In genomic region chr5:124287813-124288212, GRCh38 we compare ENCODE assay signal across 29 cellular contexts.
"Had no signal": no experiment of that assay in that cellular context is flagged by ENCODE, and none has a peak within 500 bp of the region (broad histone marks: within the 10 kb centered on the region; RNA-seq: fewer than 3 reads in every experiment).

No MANE protein-coding gene starts in this region.

- H3K9me3 Mint-ChIP-seq: activated CD4-positive, alpha-beta memory T cell treated with anti-CD3 and anti-CD28 coated beads, Interleukin-2, amount 10 ng/mL, durations not matched to agents 7 days and 5 days; activated naive CD4-positive, alpha-beta T cell treated with anti-CD3 and anti-CD28 coated beads for 36 hours had no signal

- H3K27me3 ChIP-seq: brain microvascular endothelial cell, cardiac muscle cell, Peyer's patch, SJCRH30 had no signal

- H3K36me3 ChIP-seq: brain microvascular endothelial cell, cardiac muscle cell, Peyer's patch, SJCRH30 had no signal

- H3K4me1 Mint-ChIP-seq: activated CD4-positive, alpha-beta memory T cell treated with anti-CD3 and anti-CD28 coated beads, Interleukin-2, amount 10 ng/mL, durations not matched to agents 7 days and 5 days; activated CD4-positive, alpha-beta T cell treated with anti-CD3 and anti-CD28 coated beads for 36 hours; activated T-helper 17 cell treated with anti-CD3 and anti-CD28 coated beads, Interleukin-2, amount 50 U/mL, for 72 hours had no signal

- H3K36me3 Mint-ChIP-seq: activated naive CD8-positive, alpha-beta T cell had no signal

- H3K4me3 ChIP-seq: cardiac muscle cell, Peyer's patch, SJCRH30 had no signal

- H3K4me3 Mint-ChIP-seq: activated CD4-positive, alpha-beta memory T cell treated with anti-CD3 and anti-CD28 coated beads, Interleukin-2, amount 10 ng/mL, durations not matched to agents 7 days and 5 days; activated CD4-positive, alpha-beta T cell treated with anti-CD3 and anti-CD28 coated beads for 36 hours; activated naive CD4-positive, alpha-beta T cell treated with anti-CD3 and anti-CD28 coated beads for 36 hours; activated naive CD8-positive, alpha-beta T cell; activated T-helper 17 cell treated with anti-CD3 and anti-CD28 coated beads, Interleukin-2, amount 50 U/mL, for 72 hours had no signal

- H3K9me3 ChIP-seq: Peyer's patch, SJCRH30, SK-N-SH had no signal

- H3K4me2 ChIP-seq: SK-N-SH had no signal

- ATAC-seq: activated CD4-positive, alpha-beta T cell treated with anti-CD3 and anti-CD28 coated beads for 36 hours; activated T-helper 17 cell treated with anti-CD3 and anti-CD28 coated beads, Interleukin-2, amount 50 U/mL, for 72 hours had no signal

- H3K27ac ChIP-seq: brain microvascular endothelial cell, cardiac muscle cell, Peyer's patch, RWPE1, SJCRH30, VCaP had no signal

- H3K27me3 Mint-ChIP-seq: activated CD4-positive, alpha-beta memory T cell treated with anti-CD3 and anti-CD28 coated beads, Interleukin-2, amount 10 ng/mL, durations not matched to agents 7 days and 5 days; activated CD4-positive, alpha-beta T cell treated with anti-CD3 and anti-CD28 coated beads for 36 hours; activated naive CD8-positive, alpha-beta T cell; activated T-helper 17 cell treated with anti-CD3 and anti-CD28 coated beads, Interleukin-2, amount 50 U/mL, for 72 hours had no signal

- H3K4me1 ChIP-seq: Peyer's patch had no signal

- H3K27ac Mint-ChIP-seq: activated CD4-positive, alpha-beta memory T cell treated with anti-CD3 and anti-CD28 coated beads, Interleukin-2, amount 10 ng/mL, durations not matched to agents 7 days and 5 days; activated CD4-positive, alpha-beta T cell treated with anti-CD3 and anti-CD28 coated beads for 36 hours; activated naive CD4-positive, alpha-beta T cell treated with anti-CD3 and anti-CD28 coated beads for 36 hours; activated naive CD8-positive, alpha-beta T cell; activated T-helper 17 cell treated with anti-CD3 and anti-CD28 coated beads, Interleukin-2, amount 50 U/mL, for 72 hours had no signal

- H3K9ac ChIP-seq: SK-N-SH had no signal

- DNase-seq: activated CD4-positive, alpha-beta memory T cell treated with anti-CD3 and anti-CD28 coated beads, Interleukin-2, amount 10 ng/mL, durations not matched to agents 7 days and 5 days; activated CD4-positive, alpha-beta T cell treated with anti-CD3 and anti-CD28 coated beads for 36 hours; activated CD4-positive, alpha-beta T cell treated with anti-CD3 and anti-CD28 coated beads, Interleukin-2, amount 50 U/mL, for 1 hour; activated gamma-delta T cell; activated naive CD4-positive, alpha-beta T cell treated with anti-CD3 and anti-CD28 coated beads for 36 hours; activated T-cell treated with anti-CD3 and anti-CD28 coated beads for 4 hours; activated T-cell treated with anti-CD3 and anti-CD28 coated beads, Interleukin-2, amount 50 U/mL, for 48 hours; amygdala; brain microvascular endothelial cell; KBM-7; NCI-H1092 treated with DMSO at 0.1 percent for 48 hours; NCI-H1417 treated with DMSO at 0.1 percent for 48 hours; NCI-H1694; NCI-H2029; NCI-H2107; NCI-H2171 treated with DMSO at 0.1 percent for 48 hours; NCI-H226; NCI-H510A treated with DMSO at 0.1 percent for 48 hours; NCI-H69; Peyer's patch; Right ventricle myocardium superior; SJCRH30; SK-N-SH; T-helper 1 cell had no signal
